ENCODE assay signal across 12 cellular contexts in the genomic region with DNA sequence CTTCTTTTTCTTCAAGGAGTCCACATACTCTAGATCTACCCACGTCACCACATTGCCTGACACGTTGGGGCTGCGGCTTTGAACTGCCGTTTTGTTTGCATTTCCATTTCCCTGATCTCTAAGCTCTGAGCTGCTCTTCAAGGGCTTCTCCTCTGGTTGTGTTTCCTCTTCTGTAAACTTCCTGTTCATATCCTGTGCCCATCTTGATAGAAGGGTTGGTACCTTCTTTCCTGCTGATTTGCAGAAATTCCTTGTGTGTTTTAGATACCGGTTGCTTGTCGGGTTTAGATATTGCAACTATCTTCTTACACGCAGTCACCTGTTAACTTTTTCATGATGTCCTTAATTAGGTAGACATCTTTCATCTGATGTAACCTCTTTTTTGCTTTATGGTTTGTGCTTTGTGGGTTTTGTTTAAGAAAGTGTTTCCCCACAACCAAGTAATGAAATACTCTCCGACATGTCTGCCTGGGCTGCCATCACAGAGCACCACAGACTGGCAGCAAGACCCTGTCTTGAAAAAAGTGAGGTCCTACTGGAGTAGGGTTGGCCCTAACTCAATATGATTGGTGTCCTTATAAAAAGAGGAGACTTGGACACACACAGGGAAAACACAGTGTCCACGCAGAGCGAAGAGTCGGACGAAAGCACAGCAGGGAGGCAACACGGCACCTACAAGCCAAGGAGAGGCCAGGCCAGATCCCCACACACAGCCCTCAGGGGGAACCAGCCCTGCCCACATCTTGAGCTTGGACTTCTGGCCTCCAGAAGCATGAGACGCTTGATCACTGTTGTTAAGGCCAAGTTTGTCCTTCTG.
A peak's percentile ranks its signal among the peaks of the same experiment; 100 is the strongest.
DNase-seq lines count a peak whose midpoint lies in the region; ATAC-seq lines count a peak whose summit lies in the region.
"Had no signal": no experiment of that assay in that cellular context is flagged by ENCODE, and none has a peak within 500 bp of the region (broad histone marks: within the 10 kb centered on the region; RNA-seq: fewer than 3 reads in every experiment).

No MANE protein-coding gene starts in this region.

- H3K27ac Mint-ChIP-seq in CD4-positive, CD25-positive, alpha-beta regulatory T cell = peak overlapping the region; percentile 99 to 100 (median 99)
- H3K27ac Mint-ChIP-seq in activated naive CD4-positive, alpha-beta T cell treated with anti-CD3 and anti-CD28 coated beads for 36 hours = peak overlapping the region; percentile 99
- peak overlapping the region; percentile 98 to 100 (median 100) for H3K27ac Mint-ChIP-seq in naive thymus-derived CD8-positive, alpha-beta T cell

- H3K4me1 Mint-ChIP-seq in CD4-positive, CD25-positive, alpha-beta regulatory T cell = peaks cover 15 to 56% (median 25%) of the 10 kb centered on the region in 4 donors
- H3K4me1 Mint-ChIP-seq in activated naive CD4-positive, alpha-beta T cell treated with anti-CD3 and anti-CD28 coated beads for 36 hours (ENCODE audit: low read depth) = peaks cover 61% of the 10 kb centered on the region
- peaks cover 36 to 76% (median 67%) of the 10 kb centered on the region in 4 donors for H3K4me1 Mint-ChIP-seq in naive thymus-derived CD8-positive, alpha-beta T cell

- peak; percentile 48 to 92 (median 85) for DNase-seq in CD4-positive, CD25-positive, alpha-beta regulatory T cell
- DNase-seq in T follicular helper cell (ENCODE audit: low read depth) = peak; percentile 68
- DNase-seq in activated naive CD4-positive, alpha-beta T cell treated with anti-CD3 and anti-CD28 coated beads for 36 hours = peak; percentile 82
- DNase-seq in naive thymus-derived CD8-positive, alpha-beta T cell = peak; percentile 52 to 95 (median 84)
- no peak for DNase-seq in COLO829 (ENCODE audit: low spot score)
- no peak for DNase-seq in islet precursor cell
- DNase-seq: DMS 273 treated with DMSO at 0.1 percent for 48 hours, gastrocnemius medialis, HCEC 1CT, NCI-H1930 had no signal

- H3K4me3 Mint-ChIP-seq in CD4-positive, CD25-positive, alpha-beta regulatory T cell = peak overlapping the region; percentile 47 to 87 (median 84)
- peak overlapping the region; percentile 85 for H3K4me3 Mint-ChIP-seq in activated naive CD4-positive, alpha-beta T cell treated with anti-CD3 and anti-CD28 coated beads for 36 hours
- H3K4me3 Mint-ChIP-seq in naive thymus-derived CD8-positive, alpha-beta T cell = peak overlapping the region; percentile 78 to 95 (median 90)

- CTCF ChIA-PET in activated naive CD4-positive, alpha-beta T cell treated with anti-CD3 and anti-CD28 coated beads for 36 hours (lab: Charles Lee) = no interaction called here

- ATAC-seq in CD4-positive, CD25-positive, alpha-beta regulatory T cell (ENCODE audit: low read depth in 2 of 2) = peak; percentile 92 to 97
- peak; percentile 83 to 85 for ATAC-seq in naive thymus-derived CD8-positive, alpha-beta T cell
- ATAC-seq in HG03571 (IDR thresholded peaks at IDR 0.05; ENCODE audit: unreplicated experiment) (no peak), GM21381 (IDR thresholded peaks at IDR 0.05; ENCODE audit: unreplicated experiment) (no peak)
- ATAC-seq: gastrocnemius medialis had no signal

- intact Hi-C loops in activated naive CD4-positive, alpha-beta T cell treated with anti-CD3 and anti-CD28 coated beads for 36 hours (cut with micrococcal nuclease) = loop anchor here (1.0 to 5.0 kb wide), 4 partner anchors 14 to 266 kb away; a partner anchor contains a TSS

- peaks cover 16% of the 10 kb centered on the region for H3K36me3 Mint-ChIP-seq in CD4-positive, CD25-positive, alpha-beta regulatory T cell
- peaks cover 47% of the 10 kb centered on the region for H3K36me3 Mint-ChIP-seq in activated naive CD4-positive, alpha-beta T cell treated with anti-CD3 and anti-CD28 coated beads for 36 hours (ENCODE audit: low read depth)
- H3K36me3 Mint-ChIP-seq in naive thymus-derived CD8-positive, alpha-beta T cell = peaks cover 6 to 31% (median 21%) of the 10 kb centered on the region in 3 donors

- POLR2A ChIA-PET in naive thymus-derived CD8-positive, alpha-beta T cell (lab: Charles Lee) = interaction anchor here (0.6 to 9.0 kb wide), 18 partner anchors 8 to 267 kb away, joined by 3 to 153 read pairs (median 5); no protein-coding TSS in a partner anchor

- peaks cover 34% of the 10 kb centered on the region for H3K4me1 ChIP-seq in CD4-positive, CD25-positive, alpha-beta regulatory T cell (ENCODE audit: control insufficient read depth, insufficient read depth, low read length, poor library complexity, severe bottlenecking)
- H3K4me1 ChIP-seq: gastrocnemius medialis had no signal

- peaks cover 14 to 25% of the 10 kb centered on the region in 2 experiments for H3K9me3 ChIP-seq in CD4-positive, CD25-positive, alpha-beta regulatory T cell (ENCODE audit: control insufficient read depth in 2 of 2, low read length in 2 of 2)

- H3K4me3 ChIP-seq in CD4-positive, CD25-positive, alpha-beta regulatory T cell (ENCODE audit: low read depth, low read length) = peak overlapping the region; percentile 24
- H3K4me3 ChIP-seq: gastrocnemius medialis had no signal

- no peaks in the 10 kb centered on the region for H3K27me3 ChIP-seq in CD4-positive, CD25-positive, alpha-beta regulatory T cell (ENCODE audit: control insufficient read depth, insufficient read depth, low read length)
- H3K27me3 ChIP-seq: gastrocnemius medialis had no signal

- H3K36me3 ChIP-seq in CD4-positive, CD25-positive, alpha-beta regulatory T cell (ENCODE audit: control insufficient read depth, insufficient read depth, low read length) = no peaks in the 10 kb centered on the region
- H3K36me3 ChIP-seq: gastrocnemius medialis had no signal

- peak overlapping the region; percentile 85 for H3K27ac ChIP-seq in CD4-positive, CD25-positive, alpha-beta regulatory T cell (ENCODE audit: insufficient read depth, low read length, poor library complexity, severe bottlenecking)
- H3K27ac ChIP-seq: gastrocnemius medialis had no signal

- H3K9me3 Mint-ChIP-seq in CD4-positive, CD25-positive, alpha-beta regulatory T cell = peaks cover 0 to 31% (median 6%) of the 10 kb centered on the region in 7 donors
- H3K9me3 Mint-ChIP-seq in activated naive CD4-positive, alpha-beta T cell treated with anti-CD3 and anti-CD28 coated beads for 36 hours = peaks cover 33% of the 10 kb centered on the region
- H3K9me3 Mint-ChIP-seq in naive thymus-derived CD8-positive, alpha-beta T cell = peaks cover 0 to 41% (median 23%) of the 10 kb centered on the region in 9 donors

- no peaks in the 10 kb centered on the region for H3K27me3 Mint-ChIP-seq in CD4-positive, CD25-positive, alpha-beta regulatory T cell
- no peaks in the 10 kb centered on the region for H3K27me3 Mint-ChIP-seq in activated naive CD4-positive, alpha-beta T cell treated with anti-CD3 and anti-CD28 coated beads for 36 hours (ENCODE audit: low read depth)
- no peaks in the 10 kb centered on the region for H3K27me3 Mint-ChIP-seq in naive thymus-derived CD8-positive, alpha-beta T cell

Comparison
In these comparisons a context has a peak if more than half of its experiments do, and no peak if none do; other contexts are left out.
1. ATAC-seq: peak in CD4-positive, CD25-positive, alpha-beta regulatory T cell (2 of 2) and naive thymus-derived CD8-positive, alpha-beta T cell (2 of 2); none in HG03571 (single experiment) and GM21381 (single experiment).
2. DNase-seq: peak in CD4-positive, CD25-positive, alpha-beta regulatory T cell (3 of 3), T follicular helper cell (single experiment), activated naive CD4-positive, alpha-beta T cell treated with anti-CD3 and anti-CD28 coated beads for 36 hours (single experiment) and naive thymus-derived CD8-positive, alpha-beta T cell (10 of 10); none in COLO829 (single experiment) and islet precursor cell (single experiment).
3. Peak in every context shown above with its lines, with median percentiles within 50 percentile points of each other: H3K27ac Mint-ChIP-seq and H3K4me3 Mint-ChIP-seq.